Comparison of ENCODE assay signal across 15 cellular contexts in genomic region chrX:124239324-124239723, GRCh38.
DNase-seq lines count a peak whose midpoint lies in the region; ATAC-seq, FAIRE-seq and TF ChIP-seq lines count a peak whose summit lies in the region.
"Had no signal": no experiment of that assay in that cellular context is flagged by ENCODE, and none has a peak within 500 bp of the region (broad histone marks: within the 10 kb centered on the region; RNA-seq: fewer than 3 reads in every experiment).

No MANE protein-coding gene starts in this region.

- TF ChIP-seq CTCF in type B pancreatic cell (conservative IDR thresholded peaks at IDR 0.05): no peak

- peak overlapping the region; percentile 88 for H3K27ac Mint-ChIP-seq in activated naive CD8-positive, alpha-beta T cell
- H3K27ac Mint-ChIP-seq in type B pancreatic cell: no peak overlapping the region
- H3K27ac Mint-ChIP-seq: H9 had no signal

- peak overlapping the region; percentile 52 for H3K4me3 Mint-ChIP-seq in activated naive CD8-positive, alpha-beta T cell
- no peak overlapping the region for H3K4me3 Mint-ChIP-seq in type B pancreatic cell
- H3K4me3 Mint-ChIP-seq: H9 had no signal

- ATAC-seq in GM19324 (IDR thresholded peaks at IDR 0.05; ENCODE audit: low FRiP score, unreplicated experiment): peak; percentile 15
- peak; percentile 27 for ATAC-seq in HG03097 (IDR thresholded peaks at IDR 0.05; ENCODE audit: low FRiP score, unreplicated experiment)
- ATAC-seq: Right ventricle myocardium inferior had no signal

- no peaks in the 10 kb centered on the region for H3K9me3 Mint-ChIP-seq in activated naive CD8-positive, alpha-beta T cell (ENCODE audit: low read depth)
- no peaks in the 10 kb centered on the region for H3K9me3 Mint-ChIP-seq in type B pancreatic cell

- H3K36me3 Mint-ChIP-seq in activated naive CD8-positive, alpha-beta T cell: no peaks in the 10 kb centered on the region
- no peaks in the 10 kb centered on the region for H3K36me3 Mint-ChIP-seq in type B pancreatic cell

- TF ChIP-seq POLR2A in GM12892 (IDR thresholded peaks at IDR 0.05; ENCODE audit: low read depth, low read length): no peak

- peaks cover 43% of the 10 kb centered on the region for H3K4me1 Mint-ChIP-seq in activated naive CD8-positive, alpha-beta T cell (ENCODE audit: low read depth)
- H3K4me1 Mint-ChIP-seq in type B pancreatic cell (ENCODE audit: unreplicated experiment): no peaks in the 10 kb centered on the region

- H3K27me3 Mint-ChIP-seq in activated naive CD8-positive, alpha-beta T cell: no peaks in the 10 kb centered on the region
- peaks cover 12% of the 10 kb centered on the region for H3K27me3 Mint-ChIP-seq in type B pancreatic cell

- FAIRE-seq in GM12892 (lab: Jason Lieb, UNC): peak; percentile 27

- DNase-seq in GM12892 (ENCODE audit: insufficient read length) (no peak), SHP77 treated with DMSO at 0.1 percent for 48 hours (lab: John Stamatoyannopoulos, UW) (no peak), type B pancreatic cell (ENCODE audit: extremely low spot score, unreplicated experiment) (no peak), NCI-H146 treated with DMSO at 0.1 percent for 48 hours (lab: John Stamatoyannopoulos, UW; ENCODE audit: unreplicated experiment) (no peak), DMS79 treated with DMSO at 0.1 percent for 48 hours (lab: John Stamatoyannopoulos, UW) (no peak)
- DNase-seq: activated gamma-delta T cell treated with Interleukin-2 at 50 U/mL for 16 hours, H9, mammary epithelial cell, NCI-H146, NCI-H774, occipital lobe had no signal
